1 cellular context compared by ENCODE assay signal in the genomic region with DNA sequence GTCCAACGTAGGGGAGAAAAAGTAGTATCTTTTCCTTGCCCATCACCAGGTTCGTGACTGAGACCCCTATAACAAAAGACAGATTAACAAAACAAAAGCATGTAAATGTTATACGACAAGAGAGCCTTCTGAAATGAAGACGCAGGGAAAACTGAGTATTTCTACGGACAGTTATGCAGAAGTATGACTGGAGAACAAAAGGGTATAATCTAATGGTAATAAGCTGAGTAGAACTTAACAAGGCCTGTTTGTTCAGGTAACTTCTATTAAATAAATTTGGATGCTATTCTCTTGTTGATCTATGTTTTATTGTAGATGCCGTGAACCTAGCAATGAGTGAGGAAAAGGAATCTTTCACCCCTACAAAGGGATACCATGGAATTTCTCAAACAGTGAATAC.
TF ChIP-seq lines count a peak whose summit lies in the region.

No MANE protein-coding gene starts in this region.

TF ChIP-seq in SK-N-SH treated with all-trans-retinoic acid at 6 μM for 48 hours, 23 proteins besides CTCF, POLR2A, EP300 and RAD21 (continued from another document):
- TF ChIP-seq, protein P1, sequence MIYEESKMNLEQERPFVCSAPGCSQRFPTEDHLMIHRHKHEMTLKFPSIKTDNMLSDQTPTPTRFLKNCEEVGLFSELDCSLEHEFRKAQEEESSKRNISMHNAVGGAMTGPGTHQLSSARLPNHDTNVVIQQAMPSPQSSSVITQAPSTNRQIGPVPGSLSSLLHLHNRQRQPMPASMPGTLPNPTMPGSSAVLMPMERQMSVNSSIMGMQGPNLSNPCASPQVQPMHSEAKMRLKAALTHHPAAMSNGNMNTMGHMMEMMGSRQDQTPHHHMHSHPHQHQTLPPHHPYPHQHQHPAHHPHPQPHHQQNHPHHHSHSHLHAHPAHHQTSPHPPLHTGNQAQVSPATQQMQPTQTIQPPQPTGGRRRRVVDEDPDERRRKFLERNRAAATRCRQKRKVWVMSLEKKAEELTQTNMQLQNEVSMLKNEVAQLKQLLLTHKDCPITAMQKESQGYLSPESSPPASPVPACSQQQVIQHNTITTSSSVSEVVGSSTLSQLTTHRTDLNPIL (CRISPR knock-in tag; IDR thresholded peaks at IDR 0.05; ENCODE audit: low read depth) = no peak
- TF ChIP-seq ISL1 (CRISPR knock-in tag; IDR thresholded peaks at IDR 0.05) (no peak), TCF4 (CRISPR knock-in tag; IDR thresholded peaks at IDR 0.05; ENCODE audit: borderline replicate concordance) (no peak), PPARA (CRISPR knock-in tag; IDR thresholded peaks at IDR 0.05; ENCODE audit: borderline replicate concordance) (no peak), OSR1 (CRISPR knock-in tag; IDR thresholded peaks at IDR 0.05) (no peak), ARNTL (CRISPR knock-in tag; IDR thresholded peaks at IDR 0.05; ENCODE audit: borderline replicate concordance, low read depth) (no peak), TOX (CRISPR knock-in tag; IDR thresholded peaks at IDR 0.05; ENCODE audit: borderline replicate concordance) (no peak), SNAI2 (CRISPR knock-in tag; IDR thresholded peaks at IDR 0.05) (no peak), ESRRG (CRISPR knock-in tag; IDR thresholded peaks at IDR 0.05) (no peak)
- TF ChIP-seq, protein P2, sequence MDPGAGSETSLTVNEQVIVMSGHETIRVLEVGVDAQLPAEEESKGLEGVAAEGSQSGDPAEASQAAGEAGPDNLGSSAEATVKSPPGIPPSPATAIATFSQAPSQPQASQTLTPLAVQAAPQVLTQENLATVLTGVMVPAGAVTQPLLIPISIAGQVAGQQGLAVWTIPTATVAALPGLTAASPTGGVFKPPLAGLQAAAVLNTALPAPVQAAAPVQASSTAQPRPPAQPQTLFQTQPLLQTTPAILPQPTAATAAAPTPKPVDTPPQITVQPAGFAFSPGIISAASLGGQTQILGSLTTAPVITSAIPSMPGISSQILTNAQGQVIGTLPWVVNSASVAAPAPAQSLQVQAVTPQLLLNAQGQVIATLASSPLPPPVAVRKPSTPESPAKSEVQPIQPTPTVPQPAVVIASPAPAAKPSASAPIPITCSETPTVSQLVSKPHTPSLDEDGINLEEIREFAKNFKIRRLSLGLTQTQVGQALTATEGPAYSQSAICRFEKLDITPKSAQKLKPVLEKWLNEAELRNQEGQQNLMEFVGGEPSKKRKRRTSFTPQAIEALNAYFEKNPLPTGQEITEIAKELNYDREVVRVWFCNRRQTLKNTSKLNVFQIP (CRISPR knock-in tag; IDR thresholded peaks at IDR 0.05; ENCODE audit: borderline replicate concordance, low read depth) = no peak
- TF ChIP-seq, protein P3, sequence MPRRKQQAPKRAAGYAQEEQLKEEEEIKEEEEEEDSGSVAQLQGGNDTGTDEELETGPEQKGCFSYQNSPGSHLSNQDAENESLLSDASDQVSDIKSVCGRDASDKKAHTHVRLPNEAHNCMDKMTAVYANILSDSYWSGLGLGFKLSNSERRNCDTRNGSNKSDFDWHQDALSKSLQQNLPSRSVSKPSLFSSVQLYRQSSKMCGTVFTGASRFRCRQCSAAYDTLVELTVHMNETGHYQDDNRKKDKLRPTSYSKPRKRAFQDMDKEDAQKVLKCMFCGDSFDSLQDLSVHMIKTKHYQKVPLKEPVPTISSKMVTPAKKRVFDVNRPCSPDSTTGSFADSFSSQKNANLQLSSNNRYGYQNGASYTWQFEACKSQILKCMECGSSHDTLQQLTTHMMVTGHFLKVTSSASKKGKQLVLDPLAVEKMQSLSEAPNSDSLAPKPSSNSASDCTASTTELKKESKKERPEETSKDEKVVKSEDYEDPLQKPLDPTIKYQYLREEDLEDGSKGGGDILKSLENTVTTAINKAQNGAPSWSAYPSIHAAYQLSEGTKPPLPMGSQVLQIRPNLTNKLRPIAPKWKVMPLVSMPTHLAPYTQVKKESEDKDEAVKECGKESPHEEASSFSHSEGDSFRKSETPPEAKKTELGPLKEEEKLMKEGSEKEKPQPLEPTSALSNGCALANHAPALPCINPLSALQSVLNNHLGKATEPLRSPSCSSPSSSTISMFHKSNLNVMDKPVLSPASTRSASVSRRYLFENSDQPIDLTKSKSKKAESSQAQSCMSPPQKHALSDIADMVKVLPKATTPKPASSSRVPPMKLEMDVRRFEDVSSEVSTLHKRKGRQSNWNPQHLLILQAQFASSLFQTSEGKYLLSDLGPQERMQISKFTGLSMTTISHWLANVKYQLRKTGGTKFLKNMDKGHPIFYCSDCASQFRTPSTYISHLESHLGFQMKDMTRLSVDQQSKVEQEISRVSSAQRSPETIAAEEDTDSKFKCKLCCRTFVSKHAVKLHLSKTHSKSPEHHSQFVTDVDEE (CRISPR knock-in tag; IDR thresholded peaks at IDR 0.05) = no peak
